Comparison of ENCODE assay signal across 31 cellular contexts in genomic region chr1:58133562-58133961, GRCh38.
"Had no signal": no experiment of that assay in that cellular context is flagged by ENCODE, and none has a peak within 500 bp of the region (broad histone marks: within the 10 kb centered on the region; RNA-seq: fewer than 3 reads in every experiment).

No MANE protein-coding gene starts in this region.

- H3K4me1 ChIP-seq: adrenal gland, ascending aorta, body of pancreas, breast epithelium had no signal

- H3K27ac ChIP-seq: adrenal gland, ascending aorta, body of pancreas, brain microvascular endothelial cell, breast epithelium, cardiac muscle cell had no signal

- ATAC-seq: activated naive CD4-positive, alpha-beta T cell treated with anti-CD3 and anti-CD28 coated beads, Interleukin-2, amount 50 U/mL, for 72 hours; activated naive CD8-positive, alpha-beta T cell treated with anti-CD3 and anti-CD28 coated beads, Interleukin-2, amount 50 U/mL, for 24 hours; activated T-cell treated with anti-CD3 and anti-CD28 coated beads, Interleukin-2, amount 50 U/mL, for 4 hours; activated T-cell treated with anti-CD3 and anti-CD28 coated beads, Interleukin-2, amount 50 U/mL, for 72 hours; activated T-helper 17 cell treated with anti-CD3 and anti-CD28 coated beads, Interleukin-2, amount 50 U/mL, for 72 hours; body of pancreas had no signal

- H3K4me3 ChIP-seq: adrenal gland, ascending aorta, body of pancreas, breast epithelium, cardiac muscle cell had no signal

- DNase-seq: activated effector memory CD4-positive, alpha-beta T cell treated with anti-CD3 and anti-CD28 coated beads, Interleukin-2, amount 50 U/mL, for 16 hours; activated effector memory CD4-positive, alpha-beta T cell treated with Interleukin-2 at 50 U/mL for 16 hours; activated gamma-delta T cell; activated gamma-delta T cell treated with Interleukin-2 at 50 U/mL for 16 hours; activated naive CD4-positive, alpha-beta T cell; activated naive CD4-positive, alpha-beta T cell treated with anti-CD3 and anti-CD28 coated beads for 36 hours; activated naive CD4-positive, alpha-beta T cell treated with anti-CD3 and anti-CD28 coated beads, Interleukin-2, amount 10 ng/mL, durations not matched to agents 7 days and 5 days; activated naive CD4-positive, alpha-beta T cell treated with anti-CD3 and anti-CD28 coated beads, Interleukin-2, amount 50 U/mL, for 16 hours; activated naive CD4-positive, alpha-beta T cell treated with Interleukin-2 at 50 U/mL for 16 hours; activated naive CD8-positive, alpha-beta T cell treated with anti-CD3 and anti-CD28 coated beads for 36 hours; activated naive CD8-positive, alpha-beta T cell treated with anti-CD3 and anti-CD28 coated beads, Interleukin-2, amount 10 ng/mL, durations not matched to agents 7 days and 5 days; activated naive CD8-positive, alpha-beta T cell treated with anti-CD3 and anti-CD28 coated beads, Interleukin-2, amount 50 U/mL, for 24 hours; activated T-cell treated with anti-CD3 and anti-CD28 coated beads, Interleukin-2, amount 50 U/mL, for 1 hour; activated T-cell treated with anti-CD3 and anti-CD28 coated beads, Interleukin-2, amount 50 U/mL, for 24 hours; activated T-cell treated with anti-CD3 and anti-CD28 coated beads, Interleukin-2, amount 50 U/mL, for 4 hours; activated T-cell treated with anti-CD3 and anti-CD28 coated beads, Interleukin-2, amount 50 U/mL, for 48 hours; activated T-cell treated with anti-CD3 and anti-CD28 coated beads, Interleukin-2, amount 50 U/mL, for 72 hours; adrenal gland; amniotic stem cell; amygdala; anterior cingulate cortex; aorta; body of pancreas; brain microvascular endothelial cell; central memory CD4-positive, alpha-beta T cell; cerebellar nuclear complex had no signal

- H3K27me3 ChIP-seq: adrenal gland, ascending aorta, body of pancreas, brain microvascular endothelial cell, breast epithelium, cardiac muscle cell had no signal

- H3K36me3 ChIP-seq: adrenal gland, ascending aorta, brain microvascular endothelial cell, breast epithelium, cardiac muscle cell had no signal

- H3K9me3 ChIP-seq: adrenal gland, body of pancreas, breast epithelium had no signal
